8 cellular contexts compared by ENCODE assay signal in genomic region chr6:108562503-108562993, GRCh38. TPM values are rescaled to one million over a fixed set of nuclear protein-coding genes. Genes with fewer than 3 reads are reported as not detected.
DNase-seq lines count a peak whose midpoint lies in the region; ATAC-seq, FAIRE-seq and TF ChIP-seq lines count a peak whose summit lies in the region.

No MANE protein-coding gene starts in this region.

- TF ChIP-seq EP300 in HepG2 (IDR thresholded peaks at IDR 0.05; ENCODE audit: low read depth in 2 of 2, low read length in 2 of 2) = peak in 1 of 2 experiments; percentile 31; a peak in 1 of 4 replicates
- TF ChIP-seq EP300 in HepG2 (CRISPR knock-in tag; IDR thresholded peaks at IDR 0.05; ENCODE audit: borderline replicate concordance) = 0 out of 2 replicates have a peak, but pooled peaks have one; percentile 13

- peaks cover 49% of the 10 kb centered on the region for H3K4me1 Mint-ChIP-seq in CD4-positive, alpha-beta T cell (ENCODE audit: low read depth)

- in situ Hi-C loops in SK-MEL-5 (cut with HindIII; ENCODE audit: low pct_unique_long_range_greater_than_20kb, low sequenced_read_pairs) = no loop called here
- in situ Hi-C loops in HepG2 (cut with HindIII; ENCODE audit: extremely low pct_ligation_motif_present, low pct_unique_long_range_greater_than_20kb) = loop anchor here (5.0 kb wide), 1 partner anchor 220 kb away; no protein-coding TSS in a partner anchor

- H3K4me3 Mint-ChIP-seq in CD4-positive, alpha-beta T cell = peak overlapping the region; percentile 87

- peaks cover 61% of the 10 kb centered on the region for H3K79me2 ChIP-seq in HepG2 (ENCODE audit: insufficient read depth, low read length)

- WGBS in HepG2 (ENCODE audit: low lambda C conversion rate) = under 1% methylated on average over 4 of the region's 17 CpGs

- no peak for ATAC-seq in CD4-positive, alpha-beta T cell (ENCODE audit: poor library complexity)
- ATAC-seq in HepG2 (peak; percentile 11), GM18498 (IDR thresholded peaks at IDR 0.05; ENCODE audit: unreplicated experiment) (no peak)

- no peak for TF ChIP-seq CTCF in CD4-positive, alpha-beta T cell (IDR thresholded peaks at IDR 0.05)
- TF ChIP-seq CTCF in HepG2 (CRISPR knock-in tag; IDR thresholded peaks at IDR 0.05) = no peak

- H3K36me3 ChIP-seq in duodenal mucosa (ENCODE audit: control insufficient read depth in 1 of 2, insufficient read depth in 2 of 2, low read length in 2 of 2) (peaks cover 4 to 9% of the 10 kb centered on the region in 2 donors), HepG2 (replicated peaks in 1 of 2; ENCODE audit: control insufficient read depth in 1 of 2, insufficient read depth in 2 of 2, low read length in 2 of 2) (peaks cover 2 to 20% of the 10 kb centered on the region in 2 experiments; a peak in 3 of 5 replicates), subcutaneous abdominal adipose tissue (ENCODE audit: control insufficient read depth in 5 of 5, insufficient read depth in 5 of 5, low read length in 5 of 5) (peaks cover 0 to 10% (median 6%) of the 10 kb centered on the region in 5 donors)

- H3K4me3 ChIP-seq in duodenal mucosa (ENCODE audit: low read depth in 1 of 2, low read length in 2 of 2) (peak overlapping the region; percentile 85 to 91), HepG2 (replicated peaks in 1 of 3; ENCODE audit: insufficient read depth in 1 of 3, low read depth in 2 of 3, low read length in 3 of 3) (peak overlapping the region; percentile 81 to 99 (median 90)), subcutaneous abdominal adipose tissue (ENCODE audit: low read depth in 1 of 5, low read length in 5 of 5) (peak overlapping the region; percentile 80 to 97 (median 90))

- no peak for DNase-seq in CD4-positive, alpha-beta T cell
- peak; percentile 60 for DNase-seq in HTR-8/SVneo (ENCODE audit: insufficient read length, low spot score)
- peak; percentile 13 for DNase-seq in SK-MEL-5 (ENCODE audit: low read depth, low spot score)
- DNase-seq in HepG2 (ENCODE audit: low spot score) = peak; percentile 80
- no peak for DNase-seq in GDM1 (lab: John Stamatoyannopoulos, UW)

- peaks cover 46% of the 10 kb centered on the region for H4K20me1 ChIP-seq in HepG2 (ENCODE audit: insufficient read depth, low read length)

- H3K9me3 Mint-ChIP-seq in CD4-positive, alpha-beta T cell = no peaks in the 10 kb centered on the region

- POLR2A ChIA-PET in CD4-positive, alpha-beta T cell (lab: Charles Lee) = interaction anchor here (0.7 to 0.9 kb wide), 2 partner anchors 24 to 532 kb away, joined by 3 read pairs; partner anchors contain the start of gene SESN1
- POLR2A ChIA-PET in HepG2 (lab: Yijun Ruan, JAX) = interaction anchor here (0.8 to 1.7 kb wide), 4 partner anchors 11 to 532 kb away, joined by 3 to 8 read pairs (median 4); partner anchors contain the start of genes CEP57L1 and SESN1

- no TSS peak for BruUV-seq in HepG2 (replicated peaks; lab: Mats Ljungman, UMichigan)

- H3K27ac ChIP-seq in CD4-positive, alpha-beta T cell (ENCODE audit: low read depth, low read length) = no peak overlapping the region
- H3K27ac ChIP-seq in duodenal mucosa (ENCODE audit: low read depth, low read length) (peak overlapping the region; percentile 66), HepG2 (ENCODE audit: extremely low read length, insufficient read depth, low read length) (peak overlapping the region; percentile 59), subcutaneous abdominal adipose tissue (ENCODE audit: low read depth, low read length) (peak overlapping the region; percentile 88)

- peaks cover 34% of the 10 kb centered on the region for H3K36me3 Mint-ChIP-seq in CD4-positive, alpha-beta T cell (ENCODE audit: low read depth)

- CTCF ChIA-PET in CD4-positive, alpha-beta T cell (lab: Charles Lee) = no interaction called here
- CTCF ChIA-PET in HepG2 (lab: Yijun Ruan, JAX; ENCODE audit: low intra/inter-chr PET ratio, low total read pairs) = no interaction called here

- TF ChIP-seq POLR2A in HepG2 (IDR thresholded peaks at IDR 0.05; ENCODE audit: insufficient read depth in 1 of 2, low read depth in 2 of 2, low read length in 2 of 2) = peak in 1 of 2 experiments; percentile 34; a peak in 1 of 4 replicates

- H3K4me1 ChIP-seq in duodenal mucosa (ENCODE audit: control insufficient read depth in 1 of 2, insufficient read depth in 2 of 2, low read length in 2 of 2) = peaks cover 39 to 43% of the 10 kb centered on the region in 2 donors
- H3K4me1 ChIP-seq in HepG2 (ENCODE audit: insufficient read depth, low read length) = peaks cover 51% of the 10 kb centered on the region
- peaks cover 9 to 72% (median 58%) of the 10 kb centered on the region in 5 donors for H3K4me1 ChIP-seq in subcutaneous abdominal adipose tissue (ENCODE audit: control insufficient read depth in 5 of 5, insufficient read depth in 5 of 5, low read length in 5 of 5)

- no peaks in the 10 kb centered on the region for H3K27me3 ChIP-seq in CD4-positive, alpha-beta T cell (ENCODE audit: control insufficient read depth, insufficient read depth, low read length)
- no peaks in the 10 kb centered on the region for H3K27me3 ChIP-seq in duodenal mucosa (ENCODE audit: control insufficient read depth in 1 of 2, insufficient read depth in 2 of 2, low read length in 2 of 2)
- H3K27me3 ChIP-seq in HepG2 (ENCODE audit: control insufficient read depth in 1 of 2, insufficient read depth in 2 of 2, low read length in 2 of 2) = no peaks in the 10 kb centered on the region; a peak in 1 of 5 replicates
- no peaks in the 10 kb centered on the region for H3K27me3 ChIP-seq in subcutaneous abdominal adipose tissue (ENCODE audit: control insufficient read depth in 5 of 5, insufficient read depth in 4 of 5, low read length in 5 of 5)

- H3K9me3 ChIP-seq in CD4-positive, alpha-beta T cell (ENCODE audit: control insufficient read depth, low read length) = no peaks in the 10 kb centered on the region
- H3K9me3 ChIP-seq in duodenal mucosa (ENCODE audit: control insufficient read depth in 1 of 2, low read length in 2 of 2) (no peaks in the 10 kb centered on the region), HepG2 (ENCODE audit: low read length) (no peaks in the 10 kb centered on the region), subcutaneous abdominal adipose tissue (ENCODE audit: control insufficient read depth in 5 of 5, low read length in 5 of 5) (no peaks in the 10 kb centered on the region)

- H3K4me2 ChIP-seq in HepG2 (ENCODE audit: low read depth, low read length) = peak overlapping the region; percentile 94

- H3K9ac ChIP-seq in duodenal mucosa (ENCODE audit: low read depth in 1 of 2, low read length in 2 of 2) (peak overlapping the region; percentile 85 to 90), HepG2 (ENCODE audit: insufficient read depth, low read depth, low read length) (peak overlapping the region; percentile 79), subcutaneous abdominal adipose tissue (ENCODE audit: low read length in 5 of 5) (peak overlapping the region; percentile 72 to 89 (median 76))

- intact Hi-C loops in CD4-positive, alpha-beta T cell (cut with DNase I, micrococcal nuclease) = loop anchor here in 1 of 2 experiments (5.0 kb wide), 1 partner anchor 115 kb away; no protein-coding TSS in a partner anchor
- intact Hi-C loops in HepG2 (cut with micrococcal nuclease; ENCODE audit: unreplicated experiment) = loop anchor here (2.0 to 10.0 kb wide), 2 partner anchors 152 to 220 kb away; no protein-coding TSS in a partner anchor

- peak overlapping the region; percentile 67 for H3K27ac Mint-ChIP-seq in CD4-positive, alpha-beta T cell

- FAIRE-seq in HTR-8/SVneo (lab: Jason Lieb, UNC) (no peak), HepG2 (lab: Jason Lieb, UNC) (peak; percentile 87)

- H3K27me3 Mint-ChIP-seq in CD4-positive, alpha-beta T cell = no peaks in the 10 kb centered on the region

- H2AFZ ChIP-seq in HepG2 (ENCODE audit: low read length) = no peak overlapping the region

- no peak for TF ChIP-seq RAD21 in HepG2 (CRISPR knock-in tag; IDR thresholded peaks at IDR 0.05)

TF ChIP-seq in HepG2, 621 proteins besides CTCF, POLR2A, EP300 and RAD21 (continues in another document):
- no peak for TF ChIP-seq KDM5A (IDR thresholded peaks at IDR 0.05; ENCODE audit: borderline replicate concordance, low read length)
- no peak for TF ChIP-seq HOXD1 (CRISPR knock-in tag; IDR thresholded peaks at IDR 0.05)
- TF ChIP-seq MAFK (conservative IDR thresholded peaks at IDR 0.05 in 1 of 2, IDR thresholded peaks at IDR 0.05 in 1 of 2; ENCODE audit: low read length in 2 of 2) = no peak
- TF ChIP-seq SOX5 (CRISPR knock-in tag; IDR thresholded peaks at IDR 0.05; ENCODE audit: borderline replicate concordance) = peak; percentile 62; the same call in 1 of the 2 replicates
- no peak for TF ChIP-seq NBN (conservative IDR thresholded peaks at IDR 0.05)
- no peak for TF ChIP-seq TOPORS (CRISPR knock-in tag; IDR thresholded peaks at IDR 0.05)
- no peak for TF ChIP-seq ZNF709 (CRISPR knock-in tag; IDR thresholded peaks at IDR 0.05)
- TF ChIP-seq ZNF616 (CRISPR knock-in tag; IDR thresholded peaks at IDR 0.05; ENCODE audit: low read depth) = no peak

RNA-seq across cellular contexts. Expression of gene FOXO3, which starts 1.8 kb away (rescaled TPM):
- total RNA-seq in CD4-positive, alpha-beta T cell = 10 to 100 TPM; 24.3 to 25.3 TPM
- total RNA-seq in SK-MEL-5 (2014; rRNA removed; shearing (Covaris generic)) = 12.7 and 13.3 TPM in 2 replicates
- polyA plus RNA-seq in SK-MEL-5 (2015; cell fraction: cytosol; rRNA removed) = 11.6 and 14.9 TPM in 2 replicates
- polyA plus RNA-seq in SK-MEL-5 (2015; cell fraction: nucleus; rRNA removed) = 4.5 and 5.4 TPM in 2 replicates
- 16.0 and 16.9 TPM in 2 replicates for total RNA-seq in HepG2 (2016; rRNA removed; fragmentation: Illumina TruSeq; extraction: Trizol)
- total RNA-seq in HepG2 (2016; cell fraction: cytosol; rRNA removed; fragmentation: Illumina TruSeq; extraction: Trizol; ENCODE audit: low read depth) = 32.6 and 35.1 TPM in 2 replicates
- total RNA-seq in HepG2 (2016; cell fraction: insoluble cytoplasmic fraction; rRNA removed; fragmentation: Illumina TruSeq; extraction: Trizol) = 15.7 and 15.9 TPM in 2 replicates
- 26.2 and 29.7 TPM in 2 replicates for total RNA-seq in HepG2 (2016; cell fraction: membrane; rRNA removed; fragmentation: Illumina TruSeq; extraction: Trizol)
- 14.0 and 14.8 TPM in 2 replicates for total RNA-seq in HepG2 (2016; cell fraction: nucleus; rRNA removed; fragmentation: Illumina TruSeq; extraction: Trizol)
- 21.3 and 22.5 TPM in 2 replicates for polyA plus RNA-seq in HepG2 (2011; rRNA removed)
- 14.1 and 14.6 TPM in 2 replicates for polyA plus RNA-seq in HepG2 (2011; cell fraction: cytosol; rRNA removed)
- 17.2 and 17.5 TPM in 2 replicates for polyA plus RNA-seq in HepG2 (2011; cell fraction: nucleus; rRNA removed)
- polyA plus RNA-seq in HepG2 (2012) = 16.0 and 18.2 TPM in 2 replicates
- 0.35 and 0.42 TPM in 2 replicates for polyA plus RNA-seq in HepG2 (2016; cell fraction: cytosol; fragmentation: Illumina TruSeq; extraction: Trizol; ENCODE audit: low read depth)
- polyA plus RNA-seq in HepG2 (2016; cell fraction: insoluble cytoplasmic fraction; fragmentation: Illumina TruSeq; extraction: Trizol; ENCODE audit: low read depth) = 11.8 and 12.6 TPM in 2 replicates
- 1.3 and 1.4 TPM in 2 replicates for polyA plus RNA-seq in HepG2 (2016; cell fraction: membrane; fragmentation: Illumina TruSeq; extraction: Trizol; ENCODE audit: low read depth)
- polyA plus RNA-seq in HepG2 (2016; cell fraction: nucleus; fragmentation: Illumina TruSeq; extraction: Trizol; ENCODE audit: insufficient read depth, low read depth) = 10.9 and 12.0 TPM in 2 replicates
- 76.4 and 181 TPM in 2 replicates for polyA minus RNA-seq in HepG2 (2011; rRNA and poly(A)+ RNA removed; ENCODE audit: low replicate concordance)
- polyA minus RNA-seq in HepG2 (2011; cell fraction: cytosol; rRNA and poly(A)+ RNA removed) = 34.7 and 39.1 TPM in 2 replicates
- polyA minus RNA-seq in HepG2 (2011; cell fraction: nucleus; rRNA and poly(A)+ RNA removed) = 43.9 and 53.5 TPM in 2 replicates

Comparison
In these comparisons a context has a peak if more than half of its experiments do, and no peak if none do; other contexts are left out.
1. DNase-seq: peak in HTR-8/SVneo (single experiment), SK-MEL-5 (single experiment) and HepG2 (single experiment); none in CD4-positive, alpha-beta T cell (0 of 10) and GDM1 (single experiment).
2. Peak in every context shown above with its lines, with median percentiles within 50 percentile points of each other: H3K4me3 ChIP-seq and H3K9ac ChIP-seq.